ENCODE assay signal across 7 cellular contexts in the genomic region with DNA sequence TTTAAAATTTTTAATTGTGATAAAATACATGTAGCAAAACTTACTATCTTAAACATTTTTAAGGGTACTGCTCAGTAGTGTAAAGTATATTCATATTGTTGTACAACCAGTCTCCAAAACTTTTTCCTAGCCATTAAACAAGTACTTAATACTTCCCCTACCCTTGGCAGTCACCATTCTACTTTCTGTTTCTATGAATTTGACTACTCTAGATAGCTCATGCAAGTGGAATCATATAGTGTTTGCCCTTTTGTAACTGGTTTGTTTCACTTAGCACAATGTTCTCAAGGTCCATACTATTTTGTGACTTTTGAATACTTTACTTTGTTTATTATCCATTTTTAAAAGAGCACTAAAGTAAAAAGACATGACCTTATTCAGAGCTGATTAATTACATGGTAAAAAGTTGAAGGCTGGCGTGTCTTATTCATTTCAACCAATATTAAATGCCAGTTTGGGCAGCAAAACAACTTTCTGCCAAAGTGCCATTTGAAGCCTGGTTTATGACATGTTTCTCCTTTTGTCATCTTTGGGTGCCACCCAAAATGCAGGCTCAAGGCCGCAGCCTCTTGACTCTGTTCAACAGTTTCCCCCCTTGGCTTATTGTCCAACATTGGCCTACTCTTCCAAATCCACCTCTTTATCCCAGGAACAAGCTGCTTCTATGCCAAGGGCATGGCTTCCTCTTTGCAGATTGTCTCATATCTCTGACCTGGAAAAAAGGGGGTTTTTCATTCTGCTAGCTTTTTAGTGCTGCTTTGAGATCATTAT. TPM values are rescaled to one million over a fixed set of nuclear protein-coding genes. Genes with fewer than 3 reads are reported as not detected.
A peak's percentile ranks its signal among the peaks of the same experiment; 100 is the strongest.
DNase-seq lines count a peak whose midpoint lies in the region; ATAC-seq and TF ChIP-seq lines count a peak whose summit lies in the region.
"Not testable (repeated sequence)": the region's sequence is repeated elsewhere in the genome, so short reads cannot be mapped to it uniquely, and the experiment has no call there.

No MANE protein-coding gene starts in this region.

- intact Hi-C loops in left lung (cut with DNase I) = not testable (repeated sequence)

- H3K27ac ChIP-seq in left lung = not testable (repeated sequence)

- not testable (repeated sequence) for H3K36me3 ChIP-seq in left lung

- ATAC-seq in GM18520 (IDR thresholded peaks at IDR 0.05; ENCODE audit: unreplicated experiment) = peak; percentile 67
- ATAC-seq in GM19324 (IDR thresholded peaks at IDR 0.05; ENCODE audit: low FRiP score, unreplicated experiment) = peak; percentile 88
- ATAC-seq in GM21423 (IDR thresholded peaks at IDR 0.05; ENCODE audit: unreplicated experiment) = peak; percentile 82
- peak; percentile 79 for ATAC-seq in HG02642 (IDR thresholded peaks at IDR 0.05; ENCODE audit: poor library complexity, unreplicated experiment)
- peak; percentile 74 for ATAC-seq in HG03159 (IDR thresholded peaks at IDR 0.05; ENCODE audit: unreplicated experiment)
- ATAC-seq in HG03460 (IDR thresholded peaks at IDR 0.05; ENCODE audit: unreplicated experiment) = peak; percentile 54
- ATAC-seq in left lung = peak; percentile 36

- not testable (repeated sequence) for DNase-seq in left lung

- H3K4me1 ChIP-seq in left lung = not testable (repeated sequence)

- not testable (repeated sequence) for H3K27me3 ChIP-seq in left lung

- H3K9me3 ChIP-seq in left lung = peaks cover 0 to 12% of the 10 kb centered on the region in 2 donors

- not testable (repeated sequence) for H3K4me3 ChIP-seq in left lung

- not testable (repeated sequence) for TF ChIP-seq CTCF in left lung (IDR thresholded peaks at IDR 0.05)

RNA-seq across cellular contexts. Expression of gene VKORC1L1, which starts 26.0 kb away (rescaled TPM):
- 10 to 100 TPM; 37.6 to 49.6 TPM for total RNA-seq in left lung

Comparison
In these comparisons a context has a peak if more than half of its experiments do, and no peak if none do; other contexts are left out.
1. ATAC-seq: peak in every context shown above with its lines; median percentile 88 in GM19324; 82 in GM21423; 79 in HG02642; 74 in HG03159; 67 in GM18520; 54 in HG03460; 36 in left lung.